In the genomic region with DNA sequence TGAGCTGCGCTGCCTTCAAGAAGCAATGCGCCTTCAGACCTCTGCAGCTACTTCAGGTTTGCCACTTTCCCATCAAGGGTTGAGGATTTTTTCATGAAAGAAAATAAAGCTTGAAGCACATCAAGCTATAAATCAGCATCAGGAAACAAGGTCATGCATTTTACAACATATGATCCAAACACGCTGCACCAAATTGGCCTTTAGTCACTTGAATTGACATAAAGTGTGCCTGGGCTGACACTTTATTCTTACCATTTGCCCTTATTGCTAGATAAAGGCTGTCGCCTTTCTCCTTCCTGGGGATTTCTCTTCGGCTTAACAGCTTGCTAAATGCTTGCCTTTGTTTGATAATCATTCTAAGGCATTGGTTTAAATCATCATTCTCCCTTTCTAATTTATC, we compare ENCODE assay signal across 1 cellular context.
TF ChIP-seq lines count a peak whose summit lies in the region.

No MANE protein-coding gene starts in this region.

TF ChIP-seq in HEK293, 187 proteins besides CTCF, POLR2A, EP300 and RAD21 (continued from another document):
- TF ChIP-seq, protein P1, sequence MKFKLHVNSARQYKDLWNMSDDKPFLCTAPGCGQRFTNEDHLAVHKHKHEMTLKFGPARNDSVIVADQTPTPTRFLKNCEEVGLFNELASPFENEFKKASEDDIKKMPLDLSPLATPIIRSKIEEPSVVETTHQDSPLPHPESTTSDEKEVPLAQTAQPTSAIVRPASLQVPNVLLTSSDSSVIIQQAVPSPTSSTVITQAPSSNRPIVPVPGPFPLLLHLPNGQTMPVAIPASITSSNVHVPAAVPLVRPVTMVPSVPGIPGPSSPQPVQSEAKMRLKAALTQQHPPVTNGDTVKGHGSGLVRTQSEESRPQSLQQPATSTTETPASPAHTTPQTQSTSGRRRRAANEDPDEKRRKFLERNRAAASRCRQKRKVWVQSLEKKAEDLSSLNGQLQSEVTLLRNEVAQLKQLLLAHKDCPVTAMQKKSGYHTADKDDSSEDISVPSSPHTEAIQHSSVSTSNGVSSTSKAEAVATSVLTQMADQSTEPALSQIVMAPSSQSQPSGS (tag by site-specific recombination; IDR thresholded peaks at IDR 0.05; ENCODE audit: low read depth): no peak
